In the genomic region with DNA sequence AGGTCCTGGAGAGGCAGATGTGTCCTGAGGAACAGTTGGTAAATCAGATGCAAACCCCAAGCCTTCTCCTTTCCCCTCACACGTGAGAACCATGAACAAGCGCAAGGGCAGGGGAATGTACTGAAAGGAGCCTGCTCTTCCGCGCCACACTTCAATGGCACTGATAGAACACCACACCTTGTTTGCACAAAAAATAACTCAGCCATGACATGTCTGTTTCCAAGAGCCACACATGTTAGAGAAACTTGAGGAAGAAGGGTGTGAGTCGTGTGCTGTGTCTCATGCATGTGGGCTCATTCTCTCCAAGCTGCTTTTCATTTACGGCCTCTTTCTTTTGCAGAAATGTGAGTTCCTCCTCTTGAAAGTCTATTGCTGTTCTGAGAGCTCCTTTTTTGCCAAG, we compare ENCODE assay signal across 1 cellular context. TPM values are rescaled to one million over a fixed set of nuclear protein-coding genes. Genes with fewer than 3 reads are reported as not detected.
"Had no signal": no experiment of that assay in that cellular context is flagged by ENCODE, and none has a peak within 500 bp of the region (broad histone marks: within the 10 kb centered on the region; RNA-seq: fewer than 3 reads in every experiment).

No MANE protein-coding gene starts in this region.

RNA-seq across cellular contexts. Expression of gene SP100, which starts 15.0 kb away (rescaled TPM):
- total RNA-seq: cardiac muscle cell had no signal
